ENCODE assay signal across 16 cellular contexts in the genomic region with DNA sequence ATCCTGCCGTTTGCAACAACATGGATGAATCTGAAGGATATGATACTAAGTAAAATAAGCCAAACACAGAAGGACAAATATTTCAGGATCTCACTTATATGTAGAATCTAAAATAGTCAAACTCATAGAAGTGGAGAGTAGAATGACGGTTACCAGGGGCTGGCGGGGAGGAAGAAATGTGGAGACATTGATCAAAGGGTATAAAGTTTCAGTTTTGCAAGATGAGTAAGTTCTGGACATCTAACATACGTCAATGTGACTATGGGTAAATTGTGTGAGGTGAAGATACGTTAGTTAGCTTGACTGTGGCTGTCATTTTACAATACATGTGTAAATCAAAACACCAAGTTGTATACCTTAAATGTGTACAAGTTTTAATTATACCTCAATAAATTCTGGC.
A peak's percentile ranks its signal among the peaks of the same experiment; 100 is the strongest.
DNase-seq lines count a peak whose midpoint lies in the region; ATAC-seq and TF ChIP-seq lines count a peak whose summit lies in the region.
"Had no signal": no experiment of that assay in that cellular context is flagged by ENCODE, and none has a peak within 500 bp of the region (broad histone marks: within the 10 kb centered on the region; RNA-seq: fewer than 3 reads in every experiment).

No MANE protein-coding gene starts in this region.

- peak; percentile 57 for ATAC-seq in GM21360 (IDR thresholded peaks at IDR 0.05; ENCODE audit: unreplicated experiment)

- H2BK12ac ChIP-seq in H9 (ENCODE audit: insufficient read length, low read depth, low read length) = no peak overlapping the region

- H2BK120ac ChIP-seq in H9 (ENCODE audit: low read depth, low read length, poor library complexity, severe bottlenecking) = no peak overlapping the region

- no peak overlapping the region for H2BK5ac ChIP-seq in H9 (ENCODE audit: insufficient read length, low read length)

- no peak overlapping the region for H3K9ac ChIP-seq in H9 (ENCODE audit: extremely low read depth, insufficient read length, low read length)

- DNase-seq in stimulated activated CD4-positive, alpha-beta T cell treated with anti-CD3 and anti-CD28 coated beads, Interleukin-12 subunit alpha, Interleukin-12 subunit beta, amount 100 ng/mL, for 4 hours = peak; percentile 2
- DNase-seq in stimulated activated CD4-positive, alpha-beta T cell treated with anti-CD3 and anti-CD28 coated beads, Interleukin-4, amount 100 ng/mL, for 24 hours = no peak
- peak; percentile 28 for DNase-seq in activated T-helper 2 cell treated with anti-CD3 and anti-CD28 coated beads, Interferon-gamma antibody, Interleukin-2, Interleukin-4, amounts not matched to agents 10 μg/mL and 5 μg/mL and 100 μg/mL, durations not matched to agents 14 hours and 24 hours and 36 hours (ENCODE audit: low spot score)
- DNase-seq in prostate gland (ENCODE audit: low spot score) (no peak), H9 (no peak)
- DNase-seq: AML-193, DMS153, IMR-90, NCI-H2029, NCI-H524, testis had no signal

- no peak overlapping the region for H3K4me3 ChIP-seq in prostate gland
- H3K4me3 ChIP-seq: heart right ventricle, lung, SJSA1, testis had no signal

- no peak overlapping the region for H2AK5ac ChIP-seq in H9 (ENCODE audit: insufficient read length, low read length)

- no peak overlapping the region for H4K8ac ChIP-seq in H9 (replicated peaks; ENCODE audit: insufficient read length, low read depth, low read length)

- no peak overlapping the region for H4K91ac ChIP-seq in H9 (ENCODE audit: insufficient read length, low read depth, low read length)

- H3T11ph ChIP-seq in H9 (ENCODE audit: low read length) = no peak overlapping the region

- no peaks in the 10 kb centered on the region for H3K36me3 ChIP-seq in prostate gland
- H3K36me3 ChIP-seq: heart right ventricle, SJSA1 had no signal

- no peak overlapping the region for H3K14ac ChIP-seq in H9 (ENCODE audit: insufficient read depth, low read length)

- 87% methylated on average over 5 of the region's 5 CpGs for WGBS in prostate gland
- no CpG with 5 or more reads among the region's 5 CpGs for WGBS in H9 (ENCODE audit: extremely low coverage, insufficient read length, low lambda C conversion rate)

- peaks cover 21% of the 10 kb centered on the region for H3K36me3 Mint-ChIP-seq in activated T-helper 2 cell treated with anti-CD3 and anti-CD28 coated beads, Interferon-gamma antibody, Interleukin-2, Interleukin-4, amounts not matched to agents 10 μg/mL and 5 μg/mL and 100 μg/mL, durations not matched to agents 14 hours and 24 hours and 36 hours (ENCODE audit: low read depth)
- peaks cover 4% of the 10 kb centered on the region for H3K36me3 Mint-ChIP-seq in stimulated activated naive CD8-positive, alpha-beta T cell treated with anti-CD3 and anti-CD28 coated beads, Interleukin-15, Interleukin-2, amounts not matched to agents 100 ng/mL and 50 ng/mL, for 24 hours (ENCODE audit: low read depth)
- peaks cover 0 to 3% (median 0%) of the 10 kb centered on the region in 3 experiments; a peak in 2 of 7 replicates for H3K36me3 Mint-ChIP-seq in H9 (ENCODE audit: insufficient read depth in 1 of 3, low read depth in 3 of 3)

- no peaks in the 10 kb centered on the region for H3K79me2 ChIP-seq in H9 (ENCODE audit: insufficient read depth, low read length)

- H3K27ac ChIP-seq in prostate gland (no peak overlapping the region), H9 (ENCODE audit: insufficient read length, low read depth, low read length) (no peak overlapping the region)
- H3K27ac ChIP-seq: SJSA1, testis had no signal

- TF ChIP-seq CTCF in prostate gland (IDR thresholded peaks at IDR 0.05) = no peak
- TF ChIP-seq CTCF in H9 (conservative IDR thresholded peaks at IDR 0.05) = no peak

- H4K5ac ChIP-seq in H9 (ENCODE audit: insufficient read length, low read depth, low read length) = no peak overlapping the region

- H3K23ac ChIP-seq in H9 (ENCODE audit: insufficient read length, low read depth, low read length) = no peak overlapping the region

- intact Hi-C loops in activated T-helper 2 cell treated with anti-CD3 and anti-CD28 coated beads, Interferon-gamma antibody, Interleukin-2, Interleukin-4, amounts not matched to agents 10 μg/mL and 5 μg/mL and 100 μg/mL, durations not matched to agents 14 hours and 24 hours and 36 hours (cut with micrococcal nuclease) = loop anchor here (1.0 to 10.0 kb wide), 8 partner anchors 26 to 317 kb away; partner anchors contain the start of gene SNX18
- intact Hi-C loops in prostate gland (cut with DNase I) = no loop called here

- H2BK20ac ChIP-seq in H9 (ENCODE audit: low read depth, low read length, poor library complexity, severe bottlenecking) = no peak overlapping the region

- peak overlapping the region; percentile 45 for H3K4me3 Mint-ChIP-seq in activated T-helper 2 cell treated with anti-CD3 and anti-CD28 coated beads, Interferon-gamma antibody, Interleukin-2, Interleukin-4, amounts not matched to agents 10 μg/mL and 5 μg/mL and 100 μg/mL, durations not matched to agents 14 hours and 24 hours and 36 hours (ENCODE audit: low read depth)
- H3K4me3 Mint-ChIP-seq in stimulated activated naive CD8-positive, alpha-beta T cell treated with anti-CD3 and anti-CD28 coated beads, Interleukin-15, Interleukin-2, amounts not matched to agents 100 ng/mL and 50 ng/mL, for 24 hours = no peak overlapping the region
- H3K4me3 Mint-ChIP-seq in H9 = no peak overlapping the region

- no peaks in the 10 kb centered on the region for H3K9me3 ChIP-seq in prostate gland
- no peaks in the 10 kb centered on the region for H3K9me3 ChIP-seq in H9 (ENCODE audit: control insufficient read depth, low read depth, low read length)
- H3K9me3 ChIP-seq: SJSA1, testis had no signal

- H3K4me1 Mint-ChIP-seq in activated T-helper 2 cell treated with anti-CD3 and anti-CD28 coated beads, Interferon-gamma antibody, Interleukin-2, Interleukin-4, amounts not matched to agents 10 μg/mL and 5 μg/mL and 100 μg/mL, durations not matched to agents 14 hours and 24 hours and 36 hours (ENCODE audit: low read depth) = peaks cover 48% of the 10 kb centered on the region
- peaks cover 18% of the 10 kb centered on the region for H3K4me1 Mint-ChIP-seq in stimulated activated naive CD8-positive, alpha-beta T cell treated with anti-CD3 and anti-CD28 coated beads, Interleukin-15, Interleukin-2, amounts not matched to agents 100 ng/mL and 50 ng/mL, for 24 hours (ENCODE audit: low read depth)
- H3K4me1 Mint-ChIP-seq in H9 = peaks cover 12 to 20% of the 10 kb centered on the region in 2 experiments

- no peak overlapping the region for H3K4ac ChIP-seq in H9 (ENCODE audit: low read depth, low read length)

- H3K27me3 ChIP-seq in prostate gland (replicated peaks; ENCODE audit: insufficient read depth) (no peaks in the 10 kb centered on the region), H9 (ENCODE audit: insufficient read depth, low read length) (no peaks in the 10 kb centered on the region)
- H3K27me3 ChIP-seq: heart right ventricle, SJSA1, testis had no signal

- no peak overlapping the region for H2BK15ac ChIP-seq in H9 (ENCODE audit: low read depth, low read length)

- H3K4me1 ChIP-seq in prostate gland (replicated peaks) = no peaks in the 10 kb centered on the region
- peaks cover 6% of the 10 kb centered on the region; the same call in 1 of the 2 replicates for H3K4me1 ChIP-seq in H9 (ENCODE audit: insufficient read depth, low read length)
- H3K4me1 ChIP-seq: testis had no signal

- H3K56ac ChIP-seq in H9 (ENCODE audit: insufficient read length, low read depth, low read length) = no peak overlapping the region

- no peak overlapping the region for H3K4me2 ChIP-seq in H9 (ENCODE audit: insufficient read depth, insufficient read length, low read length)

- no peaks in the 10 kb centered on the region for H3K23me2 ChIP-seq in H9 (ENCODE audit: insufficient read length, low read depth, low read length, poor library complexity, severe bottlenecking)

- no peaks in the 10 kb centered on the region for H3K79me1 ChIP-seq in H9 (ENCODE audit: insufficient read depth, low read depth, low read length, poor library complexity, severe bottlenecking)

- H3K27me3 Mint-ChIP-seq in activated T-helper 2 cell treated with anti-CD3 and anti-CD28 coated beads, Interferon-gamma antibody, Interleukin-2, Interleukin-4, amounts not matched to agents 10 μg/mL and 5 μg/mL and 100 μg/mL, durations not matched to agents 14 hours and 24 hours and 36 hours (ENCODE audit: low read depth) = no peaks in the 10 kb centered on the region
- H3K27me3 Mint-ChIP-seq in stimulated activated naive CD8-positive, alpha-beta T cell treated with anti-CD3 and anti-CD28 coated beads, Interleukin-15, Interleukin-2, amounts not matched to agents 100 ng/mL and 50 ng/mL, for 24 hours = no peaks in the 10 kb centered on the region
- no peaks in the 10 kb centered on the region; the same call in 1 of the 2 replicates for H3K27me3 Mint-ChIP-seq in H9 (ENCODE audit: low read depth)

- H4K20me1 ChIP-seq in H9 (ENCODE audit: control insufficient read depth, insufficient read depth, insufficient read length) = no peaks in the 10 kb centered on the region

- no peak overlapping the region for H2AFZ ChIP-seq in H9 (ENCODE audit: low read length)

- H3K27ac Mint-ChIP-seq in activated T-helper 2 cell treated with anti-CD3 and anti-CD28 coated beads, Interferon-gamma antibody, Interleukin-2, Interleukin-4, amounts not matched to agents 10 μg/mL and 5 μg/mL and 100 μg/mL, durations not matched to agents 14 hours and 24 hours and 36 hours = peak overlapping the region; percentile 84
- H3K27ac Mint-ChIP-seq in stimulated activated naive CD8-positive, alpha-beta T cell treated with anti-CD3 and anti-CD28 coated beads, Interleukin-15, Interleukin-2, amounts not matched to agents 100 ng/mL and 50 ng/mL, for 24 hours = peak overlapping the region; percentile 36
- H3K27ac Mint-ChIP-seq in H9 = no peak overlapping the region

- no peak for TF ChIP-seq POLR2A in prostate gland (IDR thresholded peaks at IDR 0.05)

- no peak overlapping the region for H3K18ac ChIP-seq in H9 (ENCODE audit: insufficient read length, low read depth, low read length)

- peaks cover 28% of the 10 kb centered on the region for H3K9me3 Mint-ChIP-seq in activated T-helper 2 cell treated with anti-CD3 and anti-CD28 coated beads, Interferon-gamma antibody, Interleukin-2, Interleukin-4, amounts not matched to agents 10 μg/mL and 5 μg/mL and 100 μg/mL, durations not matched to agents 14 hours and 24 hours and 36 hours
- no peaks in the 10 kb centered on the region for H3K9me3 Mint-ChIP-seq in stimulated activated naive CD8-positive, alpha-beta T cell treated with anti-CD3 and anti-CD28 coated beads, Interleukin-15, Interleukin-2, amounts not matched to agents 100 ng/mL and 50 ng/mL, for 24 hours
- peaks cover 0 to 10% of the 10 kb centered on the region in 2 experiments; a peak in 3 of 5 replicates for H3K9me3 Mint-ChIP-seq in H9

Comparison
In these comparisons a context has a peak if more than half of its experiments do, and no peak if none do; other contexts are left out.
1. DNase-seq: peak in stimulated activated CD4-positive, alpha-beta T cell treated with anti-CD3 and anti-CD28 coated beads, Interleukin-12 subunit alpha, Interleukin-12 subunit beta, amount 100 ng/mL, for 4 hours (single experiment) and activated T-helper 2 cell treated with anti-CD3 and anti-CD28 coated beads, Interferon-gamma antibody, Interleukin-2, Interleukin-4, amounts not matched to agents 10 μg/mL and 5 μg/mL and 100 μg/mL, durations not matched to agents 14 hours and 24 hours and 36 hours (single experiment); none in stimulated activated CD4-positive, alpha-beta T cell treated with anti-CD3 and anti-CD28 coated beads, Interleukin-4, amount 100 ng/mL, for 24 hours (single experiment), prostate gland (single experiment) and H9 (single experiment).
2. H3K27ac Mint-ChIP-seq: peak in activated T-helper 2 cell treated with anti-CD3 and anti-CD28 coated beads, Interferon-gamma antibody, Interleukin-2, Interleukin-4, amounts not matched to agents 10 μg/mL and 5 μg/mL and 100 μg/mL, durations not matched to agents 14 hours and 24 hours and 36 hours (single experiment) and stimulated activated naive CD8-positive, alpha-beta T cell treated with anti-CD3 and anti-CD28 coated beads, Interleukin-15, Interleukin-2, amounts not matched to agents 100 ng/mL and 50 ng/mL, for 24 hours (single experiment); none in H9 (0 of 3).